20 cellular contexts compared by ENCODE assay signal in genomic region chr6:24501374-24501773, GRCh38.
"Had no signal": no experiment of that assay in that cellular context is flagged by ENCODE, and none has a peak within 500 bp of the region (broad histone marks: within the 10 kb centered on the region; RNA-seq: fewer than 3 reads in every experiment).

No MANE protein-coding gene starts in this region.

- H3K4me3 Mint-ChIP-seq: naive B cell; nephron; stimulated activated naive B cell treated with anti-CD40 and anti-IgM and Interleukin-4, amounts not matched to agents 10 μg/mL and 1 μg/mL and 100 μg/mL, for 72 hours had no signal

- H3K27ac ChIP-seq: colonic mucosa, foreskin keratinocyte, left ventricle myocardium inferior, parathyroid adenoma, prostate gland, spleen had no signal

- H3K27me3 ChIP-seq: colonic mucosa, hepatocyte, spleen had no signal

- H3K36me3 ChIP-seq: colonic mucosa, prostate gland had no signal

- H3K27ac Mint-ChIP-seq: nephron; stimulated activated naive B cell treated with anti-CD40 and anti-IgM and Interleukin-4, amounts not matched to agents 10 μg/mL and 1 μg/mL and 100 μg/mL, for 72 hours had no signal

- FAIRE-seq: kidney had no signal

- ATAC-seq: foreskin keratinocyte; left cardiac atrium; sciatic nerve; stimulated activated naive B cell treated with anti-CD40 and anti-IgM and Interleukin-4, amounts not matched to agents 10 μg/mL and 1 μg/mL and 100 μg/mL, for 72 hours had no signal

- DNase-seq: dermis blood vessel endothelial cell; foreskin keratinocyte; kidney; left cardiac atrium; left ventricle myocardium inferior; mesenchymal stem cell; naive B cell; occipital lobe; spleen; stimulated activated CD4-positive, alpha-beta T cell treated with anti-CD3 and anti-CD28 coated beads, Interleukin-15, amount 100 ng/mL, for 24 hours; stimulated activated CD4-positive, alpha-beta T cell treated with anti-CD3 and anti-CD28 coated beads, Interleukin-1b, Interleukin-23, amount 100 ng/mL, for 48 hours; stimulated activated CD4-positive, alpha-beta T cell treated with anti-CD3 and anti-CD28 coated beads, Interleukin-4, amount 100 ng/mL, for 24 hours; stimulated activated naive B cell treated with anti-CD40 and anti-IgM and Interleukin-4, amounts not matched to agents 10 μg/mL and 1 μg/mL and 100 μg/mL, for 72 hours had no signal

- H3K4me3 ChIP-seq: colonic mucosa, hepatocyte, left ventricle myocardium inferior, lung, prostate gland, spleen had no signal

- H3K4me1 ChIP-seq: colonic mucosa, foreskin keratinocyte, parathyroid adenoma, prostate gland had no signal

- H3K9me3 ChIP-seq: colonic mucosa, prostate gland had no signal

- H3K27me3 Mint-ChIP-seq: naive B cell; stimulated activated naive B cell treated with anti-CD40 and anti-IgM and Interleukin-4, amounts not matched to agents 10 μg/mL and 1 μg/mL and 100 μg/mL, for 72 hours had no signal
